In genomic region chr14:76133103-76133502, GRCh38 we compare ENCODE assay signal across 13 cellular contexts. TPM values are rescaled to one million over a fixed set of nuclear protein-coding genes. Genes with fewer than 3 reads are reported as not detected.
DNase-seq lines count a peak whose midpoint lies in the region; ATAC-seq and TF ChIP-seq lines count a peak whose summit lies in the region.
"Had no signal": no experiment of that assay in that cellular context is flagged by ENCODE, and none has a peak within 500 bp of the region (broad histone marks: within the 10 kb centered on the region; RNA-seq: fewer than 3 reads in every experiment).

No MANE protein-coding gene starts in this region.

- H3K9me3 ChIP-seq in A673 (ENCODE audit: low read depth, low read length, poor library complexity, severe bottlenecking) (no peaks in the 10 kb centered on the region), HEK293 (ENCODE audit: control insufficient read depth, insufficient read depth, low read depth, low read length) (no peaks in the 10 kb centered on the region), MM.1S (replicated peaks; ENCODE audit: insufficient read depth, low read length) (no peaks in the 10 kb centered on the region), colonic mucosa (no peaks in the 10 kb centered on the region)

- H3K36me3 ChIP-seq in A673 (ENCODE audit: insufficient read depth, low read length, poor library complexity, severe bottlenecking) (no peaks in the 10 kb centered on the region), HEK293 (ENCODE audit: control insufficient read depth in 2 of 2, insufficient read depth in 1 of 2, low read length in 2 of 2) (no peaks in the 10 kb centered on the region), MM.1S (replicated peaks; ENCODE audit: insufficient read depth, low read length) (no peaks in the 10 kb centered on the region), colonic mucosa (no peaks in the 10 kb centered on the region)

- peak; percentile 64 for DNase-seq in A673 (ENCODE audit: low spot score)
- DNase-seq in SW480 (ENCODE audit: low spot score): peak; percentile 27
- DNase-seq in glutamatergic neuron: no peak
- DNase-seq in activated naive CD8-positive, alpha-beta T cell treated with anti-CD3 and anti-CD28 coated beads, Interleukin-2, amount 50 U/mL, for 24 hours: no peak
- DNase-seq in MM.1S: no peak
- DNase-seq in colonic mucosa: no peak
- DNase-seq: activated gamma-delta T cell; NCI-H2081; stimulated activated CD4-positive, alpha-beta T cell treated with anti-CD3 and anti-CD28 coated beads, Interleukin-4, amount 100 ng/mL, for 4 hours had no signal

- H3K4me3 Mint-ChIP-seq in glutamatergic neuron (ENCODE audit: unreplicated experiment): peak overlapping the region; percentile 1
- no peak overlapping the region for H3K4me3 Mint-ChIP-seq in activated naive CD8-positive, alpha-beta T cell treated with anti-CD3 and anti-CD28 coated beads, Interleukin-2, amount 50 U/mL, for 24 hours
- H3K4me3 Mint-ChIP-seq: CD4-positive, alpha-beta memory T cell; naive thymus-derived CD8-positive, alpha-beta T cell had no signal

- TF ChIP-seq CTCF in A673 (conservative IDR thresholded peaks at IDR 0.05; ENCODE audit: low read depth, low read length): no peak
- no peak for TF ChIP-seq CTCF in HEK293 (tag by site-specific recombination; IDR thresholded peaks at IDR 0.05)
- no peak for TF ChIP-seq CTCF in glutamatergic neuron (IDR thresholded peaks at IDR 0.05; ENCODE audit: partially characterized antibody, unreplicated experiment)
- no peak for TF ChIP-seq CTCF in MM.1S (IDR thresholded peaks at IDR 0.05; ENCODE audit: low read length)
- no peak for TF ChIP-seq CTCF in colonic mucosa (IDR thresholded peaks at IDR 0.05)

- H3K27me3 Mint-ChIP-seq in glutamatergic neuron (ENCODE audit: unreplicated experiment): peaks cover 14% of the 10 kb centered on the region
- peaks cover 71% of the 10 kb centered on the region for H3K27me3 Mint-ChIP-seq in activated naive CD8-positive, alpha-beta T cell treated with anti-CD3 and anti-CD28 coated beads, Interleukin-2, amount 50 U/mL, for 24 hours

- no peak overlapping the region for H3K27ac ChIP-seq in A673 (ENCODE audit: low read depth, low read length, poor library complexity, severe bottlenecking)
- H3K27ac ChIP-seq in HEK293 (ENCODE audit: extremely low read depth, low read depth, low read length): no peak overlapping the region
- no peak overlapping the region for H3K27ac ChIP-seq in MM.1S (ENCODE audit: low read length)
- H3K27ac ChIP-seq in colonic mucosa: no peak overlapping the region

- ATAC-seq in activated naive CD8-positive, alpha-beta T cell treated with anti-CD3 and anti-CD28 coated beads, Interleukin-2, amount 50 U/mL, for 24 hours: no peak
- no peak for ATAC-seq in HG03159 (IDR thresholded peaks at IDR 0.05; ENCODE audit: unreplicated experiment)
- ATAC-seq: naive thymus-derived CD8-positive, alpha-beta T cell had no signal

- H3K27ac Mint-ChIP-seq in glutamatergic neuron (ENCODE audit: unreplicated experiment): no peak overlapping the region
- no peak overlapping the region for H3K27ac Mint-ChIP-seq in activated naive CD8-positive, alpha-beta T cell treated with anti-CD3 and anti-CD28 coated beads, Interleukin-2, amount 50 U/mL, for 24 hours
- H3K27ac Mint-ChIP-seq: CD4-positive, alpha-beta memory T cell; naive thymus-derived CD8-positive, alpha-beta T cell had no signal

- peaks cover 5% of the 10 kb centered on the region for H3K36me3 Mint-ChIP-seq in glutamatergic neuron (ENCODE audit: unreplicated experiment)
- H3K36me3 Mint-ChIP-seq in activated naive CD8-positive, alpha-beta T cell treated with anti-CD3 and anti-CD28 coated beads, Interleukin-2, amount 50 U/mL, for 24 hours (ENCODE audit: low read depth): no peaks in the 10 kb centered on the region
- H3K36me3 Mint-ChIP-seq: CD4-positive, alpha-beta memory T cell had no signal

- H3F3A ChIP-seq in MM.1S (ENCODE audit: insufficient read depth, low read length): no peaks in the 10 kb centered on the region

- H3K79me2 ChIP-seq in MM.1S (ENCODE audit: low read length): no peaks in the 10 kb centered on the region

- H3K9me2 ChIP-seq in MM.1S (replicated peaks; ENCODE audit: insufficient read depth, low read length): no peaks in the 10 kb centered on the region

- BruUV-seq in A673 (replicated peaks; lab: Mats Ljungman, UMichigan): no TSS peak

- H3K9ac ChIP-seq in MM.1S (ENCODE audit: low read length): no peak overlapping the region
- H3K9ac ChIP-seq in colonic mucosa (ENCODE audit: low read depth in 2 of 2, low read length in 2 of 2): no peak overlapping the region

- H3K4me1 Mint-ChIP-seq in glutamatergic neuron (ENCODE audit: low read depth, unreplicated experiment): peaks cover 37% of the 10 kb centered on the region
- H3K4me1 Mint-ChIP-seq in activated naive CD8-positive, alpha-beta T cell treated with anti-CD3 and anti-CD28 coated beads, Interleukin-2, amount 50 U/mL, for 24 hours: peaks cover 2% of the 10 kb centered on the region

- CTCF ChIA-PET in A673 (lab: Charles Lee): no interaction called here
- CTCF ChIA-PET in HEK293 (lab: Yijun Ruan, JAX): no interaction called here

- intact Hi-C loops in A673 (cut with micrococcal nuclease; ENCODE audit: unreplicated experiment): no loop called here
- intact Hi-C loops in colonic mucosa (cut with DNase I): no loop called here

- H3K4me2 ChIP-seq in MM.1S (ENCODE audit: low read depth, low read length): no peak overlapping the region

- H3K9me3 Mint-ChIP-seq in glutamatergic neuron (ENCODE audit: unreplicated experiment): peaks cover 10% of the 10 kb centered on the region
- peaks cover 3% of the 10 kb centered on the region for H3K9me3 Mint-ChIP-seq in activated naive CD8-positive, alpha-beta T cell treated with anti-CD3 and anti-CD28 coated beads, Interleukin-2, amount 50 U/mL, for 24 hours

- no peaks in the 10 kb centered on the region for H4K20me1 ChIP-seq in MM.1S (ENCODE audit: insufficient read depth, low read length)

- POLR2A ChIA-PET in A673 (lab: Charles Lee; ENCODE audit: low non-redundant PET) (no interaction called here), HEK293 (lab: Yijun Ruan, JAX) (no interaction called here)

- peaks cover 82% of the 10 kb centered on the region for H3K27me3 ChIP-seq in A673 (replicated peaks; ENCODE audit: insufficient read depth, low read depth, low read length, poor library complexity)
- H3K27me3 ChIP-seq in MM.1S (replicated peaks; ENCODE audit: insufficient read depth, low read length): no peaks in the 10 kb centered on the region
- H3K27me3 ChIP-seq in colonic mucosa: peaks cover 6% of the 10 kb centered on the region

- H2AFZ ChIP-seq in MM.1S (ENCODE audit: low read length): no peak overlapping the region

- H3K4me3 ChIP-seq in A673 (ENCODE audit: low read depth, low read length, poor library complexity, severe bottlenecking) (no peak overlapping the region), HEK293 (ENCODE audit: low read depth, low read length) (no peak overlapping the region), MM.1S (ENCODE audit: low read length) (no peak overlapping the region), colonic mucosa (no peak overlapping the region)

- H3K4me1 ChIP-seq in A673 (ENCODE audit: insufficient read depth, low read length, poor library complexity, severe bottlenecking) (no peaks in the 10 kb centered on the region), HEK293 (ENCODE audit: control insufficient read depth, insufficient read depth, low read length) (no peaks in the 10 kb centered on the region), MM.1S (ENCODE audit: low read length) (no peaks in the 10 kb centered on the region), colonic mucosa (no peaks in the 10 kb centered on the region)

TF ChIP-seq in HEK293, 187 proteins besides CTCF, POLR2A, EP300 and RAD21 (continues in another document):
- TF ChIP-seq REST (tag by site-specific recombination; IDR thresholded peaks at IDR 0.05): peak; percentile 98
- TF ChIP-seq, protein P1, sequence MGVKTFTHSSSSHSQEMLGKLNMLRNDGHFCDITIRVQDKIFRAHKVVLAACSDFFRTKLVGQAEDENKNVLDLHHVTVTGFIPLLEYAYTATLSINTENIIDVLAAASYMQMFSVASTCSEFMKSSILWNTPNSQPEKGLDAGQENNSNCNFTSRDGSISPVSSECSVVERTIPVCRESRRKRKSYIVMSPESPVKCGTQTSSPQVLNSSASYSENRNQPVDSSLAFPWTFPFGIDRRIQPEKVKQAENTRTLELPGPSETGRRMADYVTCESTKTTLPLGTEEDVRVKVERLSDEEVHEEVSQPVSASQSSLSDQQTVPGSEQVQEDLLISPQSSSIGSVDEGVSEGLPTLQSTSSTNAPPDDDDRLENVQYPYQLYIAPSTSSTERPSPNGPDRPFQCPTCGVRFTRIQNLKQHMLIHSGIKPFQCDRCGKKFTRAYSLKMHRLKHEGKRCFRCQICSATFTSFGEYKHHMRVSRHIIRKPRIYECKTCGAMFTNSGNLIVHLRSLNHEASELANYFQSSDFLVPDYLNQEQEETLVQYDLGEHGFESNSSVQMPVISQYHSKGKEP (tag by site-specific recombination; IDR thresholded peaks at IDR 0.05): no peak

RNA-seq across cellular contexts. Expression of gene GPATCH2L, which starts 18.6 kb away (rescaled TPM):
- total RNA-seq in A673 (2021): 60.3 and 63.2 TPM in 2 replicates
- 115 TPM for total RNA-seq in glutamatergic neuron (ENCODE audit: unreplicated experiment)
- total RNA-seq in colonic mucosa: 10 to 100 TPM; 33.7 to 34.7 TPM

Comparison
In these comparisons a context has a peak if more than half of its experiments do, and no peak if none do; other contexts are left out.
1. DNase-seq: peak in A673 (single experiment) and SW480 (single experiment); none in glutamatergic neuron (single experiment), activated naive CD8-positive, alpha-beta T cell treated with anti-CD3 and anti-CD28 coated beads, Interleukin-2, amount 50 U/mL, for 24 hours (single experiment), MM.1S (single experiment) and colonic mucosa (single experiment).